8 cellular contexts compared by ENCODE assay signal in genomic region chr7:66920769-66921395, GRCh38. TPM values are rescaled to one million over a fixed set of nuclear protein-coding genes. Genes with fewer than 3 reads are reported as not detected.
DNase-seq lines count a peak whose midpoint lies in the region; ATAC-seq and TF ChIP-seq lines count a peak whose summit lies in the region.

A gene with protein sequence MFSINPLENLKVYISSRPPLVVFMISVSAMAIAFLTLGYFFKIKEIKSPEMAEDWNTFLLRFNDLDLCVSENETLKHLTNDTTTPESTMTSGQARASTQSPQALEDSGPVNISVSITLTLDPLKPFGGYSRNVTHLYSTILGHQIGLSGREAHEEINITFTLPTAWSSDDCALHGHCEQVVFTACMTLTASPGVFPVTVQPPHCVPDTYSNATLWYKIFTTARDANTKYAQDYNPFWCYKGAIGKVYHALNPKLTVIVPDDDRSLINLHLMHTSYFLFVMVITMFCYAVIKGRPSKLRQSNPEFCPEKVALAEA (plus strand): TSS chr7:66921225. CDS start chr7:66941866, 20,641 bp downstream.

- intact Hi-C loops in left cardiac atrium (cut with DNase I), result no loop called here
- intact Hi-C loops in upper lobe of right lung (cut with DNase I), result no loop called here

- H3K36me3 ChIP-seq in upper lobe of right lung, result no peaks in the 10 kb centered on the region

- H3K27ac Mint-ChIP-seq in T-helper 17 cell, result peak within 1 kb of the TSS; percentile 94
- H3K27ac Mint-ChIP-seq in progenitor cell of endocrine pancreas, result peak within 1 kb of the TSS; percentile 95

- in situ Hi-C loops in GM13976 (cut with MboI; ENCODE audit: low sequenced_read_pairs, unreplicated experiment), result no loop called here

- H3K4me1 Mint-ChIP-seq in T-helper 17 cell (peaks cover 20% of the 10 kb centered on the region), progenitor cell of endocrine pancreas (ENCODE audit: low read depth) (peaks cover 16% of the 10 kb centered on the region)

- ATAC-seq in HG02798 (IDR thresholded peaks at IDR 0.05; ENCODE audit: poor library complexity, unreplicated experiment), result peak; percentile 91
- ATAC-seq in T-helper 17 cell, result peak; percentile 90
- ATAC-seq in left cardiac atrium, result peak; percentile 97 to 98
- ATAC-seq in upper lobe of right lung, result peak; percentile 99

- H3K9me3 Mint-ChIP-seq in progenitor cell of endocrine pancreas (ENCODE audit: low read depth), result no peaks in the 10 kb centered on the region

- DNase-seq in GM13976 (ENCODE audit: low spot score) (peak; percentile 89), NCI-H146 treated with DMSO at 0.1 percent for 48 hours (lab: John Stamatoyannopoulos, UW; ENCODE audit: unreplicated experiment) (peak; percentile 66), T-helper 17 cell (peak; percentile 83 to 91 (median 85)), amygdala (lab: John Stamatoyannopoulos, UW) (peak; percentile 21 to 89 (median 76)), left cardiac atrium (peak; percentile 93), progenitor cell of endocrine pancreas (ENCODE audit: low spot score, unreplicated experiment) (peak; percentile 71), upper lobe of right lung (peak; percentile 96)

- H3K27ac ChIP-seq in upper lobe of right lung, result peak within 1 kb of the TSS; percentile 88

- peaks cover 32% of the 10 kb centered on the region for H3K4me1 ChIP-seq in upper lobe of right lung

- H3K27me3 ChIP-seq in upper lobe of right lung, result no peaks in the 10 kb centered on the region

- TF ChIP-seq CTCF in GM13976 (IDR thresholded peaks at IDR 0.05; ENCODE audit: borderline replicate concordance, control extremely low read depth, extremely low read depth, insufficient read depth, missing control alignments), result no peak
- TF ChIP-seq CTCF in progenitor cell of endocrine pancreas (IDR thresholded peaks at IDR 0.05; ENCODE audit: unreplicated experiment), result no peak
- TF ChIP-seq CTCF in upper lobe of right lung (IDR thresholded peaks at IDR 0.05), result no peak

- peak within 1 kb of the TSS; percentile 96 for H3K4me3 Mint-ChIP-seq in T-helper 17 cell
- peak within 1 kb of the TSS; percentile 96 for H3K4me3 Mint-ChIP-seq in progenitor cell of endocrine pancreas (ENCODE audit: low read depth)

- H3K4me3 ChIP-seq in upper lobe of right lung, result peak within 1 kb of the TSS; percentile 96

- H3K9me3 ChIP-seq in T-helper 17 cell (ENCODE audit: control insufficient read depth, low read length, poor library complexity, severe bottlenecking) (no peaks in the 10 kb centered on the region), upper lobe of right lung (no peaks in the 10 kb centered on the region)

- H3K36me3 Mint-ChIP-seq in T-helper 17 cell (ENCODE audit: low read depth) (peaks cover 8% of the 10 kb centered on the region), progenitor cell of endocrine pancreas (ENCODE audit: insufficient read depth) (peaks cover 3% of the 10 kb centered on the region)

- H3K27me3 Mint-ChIP-seq in T-helper 17 cell, result no peaks in the 10 kb centered on the region
- no peaks in the 10 kb centered on the region for H3K27me3 Mint-ChIP-seq in progenitor cell of endocrine pancreas

RNA-seq across cellular contexts. Expression of the gene that starts here (rescaled TPM):
- total RNA-seq in T-helper 17 cell, result 10 to 100 TPM; 73.7 to 87.4 TPM
- 10 to 100 TPM; 53.6 to 64.1 TPM for total RNA-seq in left cardiac atrium
- total RNA-seq in progenitor cell of endocrine pancreas, result 71.8 and 77.2 TPM in 2 replicates
- total RNA-seq in upper lobe of right lung, result 114 TPM

Comparison
In these comparisons a context has a peak if more than half of its experiments do, and no peak if none do; other contexts are left out.
1. Peak in every context shown above with its lines: DNase-seq, ATAC-seq, H3K4me3 ChIP-seq and H3K27ac ChIP-seq.